33 cellular contexts compared by ENCODE assay signal in the genomic region with DNA sequence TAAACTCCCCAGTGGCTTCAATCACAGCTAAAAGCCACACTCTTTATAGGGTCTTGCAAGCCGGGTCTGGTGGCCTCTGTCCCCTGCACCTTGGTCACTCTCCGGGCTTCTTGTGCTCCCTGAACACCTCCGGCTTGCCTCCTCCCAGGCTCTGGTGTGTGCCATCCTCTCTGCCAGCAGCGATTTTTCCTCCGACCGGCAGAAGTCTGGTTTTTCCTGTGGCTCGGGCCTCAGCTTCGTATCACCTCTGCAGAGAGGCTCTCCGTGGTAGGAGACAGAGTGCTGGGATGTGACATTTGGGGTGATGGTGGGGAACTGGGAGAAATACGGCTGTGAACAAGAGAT.
"Had no signal": no experiment of that assay in that cellular context is flagged by ENCODE, and none has a peak within 500 bp of the region (broad histone marks: within the 10 kb centered on the region; RNA-seq: fewer than 3 reads in every experiment).

No MANE protein-coding gene starts in this region.

- H3K4me1 Mint-ChIP-seq: activated CD4-positive, alpha-beta T cell treated with anti-CD3 and anti-CD28 coated beads, Interleukin-2, amount 10 ng/mL, durations not matched to agents 24 days and 14 days; activated naive CD8-positive, alpha-beta T cell treated with anti-CD3 and anti-CD28 coated beads for 36 hours; activated T-helper 17 cell treated with anti-CD3 and anti-CD28 coated beads, Interleukin-2, amount 50 U/mL, for 72 hours; mesothelial cell of epicardium; T-helper 17 cell had no signal

- H3K27ac ChIP-seq: adrenal gland, ascending aorta, brain microvascular endothelial cell, epithelial cell of prostate, esophagus squamous epithelium, neural progenitor cell, parathyroid adenoma, right atrium auricular region, skin epidermis, suprapubic skin, tibial artery, WERI-Rb-1 had no signal

- H3K9me3 Mint-ChIP-seq: activated CD4-positive, alpha-beta T cell treated with anti-CD3 and anti-CD28 coated beads, Interleukin-2, amount 10 ng/mL, durations not matched to agents 24 days and 14 days; activated T-helper 17 cell treated with anti-CD3 and anti-CD28 coated beads, Interleukin-2, amount 50 U/mL, for 72 hours; neural progenitor cell; stimulated activated naive B cell treated with anti-CD40 and anti-IgM and Interleukin-4, amounts not matched to agents 10 μg/mL and 1 μg/mL and 100 μg/mL, for 72 hours had no signal

- H3K4me3 Mint-ChIP-seq: activated CD4-positive, alpha-beta memory T cell treated with anti-CD3 and anti-CD28 coated beads for 36 hours; activated CD4-positive, alpha-beta T cell treated with anti-CD3 and anti-CD28 coated beads, Interleukin-2, amount 10 ng/mL, durations not matched to agents 24 days and 14 days; activated naive CD8-positive, alpha-beta T cell treated with anti-CD3 and anti-CD28 coated beads for 36 hours; activated T-cell treated with anti-CD3 and anti-CD28 coated beads, Interleukin-2, amount 50 U/mL, for 4 hours; activated T-helper 17 cell treated with anti-CD3 and anti-CD28 coated beads, Interleukin-2, amount 50 U/mL, for 72 hours; mesothelial cell of epicardium; neural progenitor cell; stimulated activated naive B cell treated with anti-CD40 and anti-IgM and Interleukin-4, amounts not matched to agents 10 μg/mL and 1 μg/mL and 100 μg/mL, for 72 hours; T-helper 17 cell had no signal

- H3K4me3 ChIP-seq: adrenal gland, ascending aorta, esophagus squamous epithelium, neural progenitor cell, right atrium auricular region, skin epidermis, suprapubic skin, tibial artery had no signal

- ATAC-seq: activated T-cell treated with anti-CD3 and anti-CD28 coated beads, Interleukin-2, amount 50 U/mL, for 4 hours; activated T-helper 17 cell treated with anti-CD3 and anti-CD28 coated beads, Interleukin-2, amount 50 U/mL, for 72 hours; stimulated activated naive B cell treated with anti-CD40 and anti-IgM and Interleukin-4, amounts not matched to agents 10 μg/mL and 1 μg/mL and 100 μg/mL, for 72 hours; T-helper 17 cell had no signal

- H3K9me3 ChIP-seq: esophagus squamous epithelium, right atrium auricular region, suprapubic skin, tibial artery had no signal

- H3K36me3 Mint-ChIP-seq: activated CD4-positive, alpha-beta memory T cell treated with anti-CD3 and anti-CD28 coated beads for 36 hours; activated naive CD8-positive, alpha-beta T cell treated with anti-CD3 and anti-CD28 coated beads for 36 hours; mesothelial cell of epicardium; naive B cell; neural progenitor cell; stimulated activated naive B cell treated with anti-CD40 and anti-IgM and Interleukin-4, amounts not matched to agents 10 μg/mL and 1 μg/mL and 100 μg/mL, for 72 hours had no signal

- H3K36me3 ChIP-seq: adrenal gland, ascending aorta, brain microvascular endothelial cell, esophagus squamous epithelium, neural progenitor cell, right atrium auricular region, suprapubic skin, tibial artery, WERI-Rb-1 had no signal

- DNase-seq: activated CD4-positive, alpha-beta memory T cell treated with anti-CD3 and anti-CD28 coated beads for 36 hours; activated CD4-positive, alpha-beta T cell treated with anti-CD3 and anti-CD28 coated beads, Interleukin-2, amount 10 ng/mL, durations not matched to agents 24 days and 14 days; activated CD4-positive, CD25-positive, alpha-beta regulatory T cell treated with anti-CD3 and anti-CD28 coated beads, Interleukin-2, amount 50 U/mL, for 72 hours; activated gamma-delta T cell treated with Interleukin-2 at 50 U/mL for 16 hours; activated naive CD8-positive, alpha-beta T cell treated with anti-CD3 and anti-CD28 coated beads for 36 hours; activated T-cell treated with anti-CD3 and anti-CD28 coated beads, Interleukin-2, amount 50 U/mL, for 4 hours; brain microvascular endothelial cell; caudate nucleus; dermis blood vessel endothelial cell; effector CD4-positive, alpha-beta T cell; esophagus squamous epithelium; foreskin melanocyte; naive B cell; occipital lobe; SK-N-SH; stimulated activated CD4-positive, alpha-beta T cell treated with anti-CD3 and anti-CD28 coated beads, Interleukin-4, amount 100 ng/mL, for 24 hours; stimulated activated CD8-positive, alpha-beta memory T cell treated with anti-CD3 and anti-CD28 coated beads, Interleukin-4, amount 100 ng/mL, for 48 hours; stimulated activated naive B cell treated with anti-CD40 and anti-IgM and Interleukin-4, amounts not matched to agents 10 μg/mL and 1 μg/mL and 100 μg/mL, for 72 hours; SW 1271; T-helper 17 cell; T1000; WERI-Rb-1 had no signal

- H3K27ac Mint-ChIP-seq: activated CD4-positive, alpha-beta memory T cell treated with anti-CD3 and anti-CD28 coated beads for 36 hours; activated CD4-positive, alpha-beta T cell treated with anti-CD3 and anti-CD28 coated beads, Interleukin-2, amount 10 ng/mL, durations not matched to agents 24 days and 14 days; activated naive CD8-positive, alpha-beta T cell treated with anti-CD3 and anti-CD28 coated beads for 36 hours; activated T-helper 17 cell treated with anti-CD3 and anti-CD28 coated beads, Interleukin-2, amount 50 U/mL, for 72 hours; mesothelial cell of epicardium; naive B cell; neural progenitor cell; stimulated activated naive B cell treated with anti-CD40 and anti-IgM and Interleukin-4, amounts not matched to agents 10 μg/mL and 1 μg/mL and 100 μg/mL, for 72 hours; T-helper 17 cell had no signal

- H3K27me3 Mint-ChIP-seq: activated CD4-positive, alpha-beta memory T cell treated with anti-CD3 and anti-CD28 coated beads for 36 hours; activated naive CD8-positive, alpha-beta T cell treated with anti-CD3 and anti-CD28 coated beads for 36 hours; activated T-helper 17 cell treated with anti-CD3 and anti-CD28 coated beads, Interleukin-2, amount 50 U/mL, for 72 hours; T-helper 17 cell had no signal

- H3K27me3 ChIP-seq: adrenal gland, ascending aorta, brain microvascular endothelial cell, neural progenitor cell, right atrium auricular region, suprapubic skin had no signal

- H3K4me1 ChIP-seq: adrenal gland, ascending aorta, esophagus squamous epithelium, parathyroid adenoma, right atrium auricular region, suprapubic skin, tibial artery had no signal
